20 cellular contexts compared by ENCODE assay signal in genomic region chr12:127253797-127254196, GRCh38.
"Had no signal": no experiment of that assay in that cellular context is flagged by ENCODE, and none has a peak within 500 bp of the region (broad histone marks: within the 10 kb centered on the region; RNA-seq: fewer than 3 reads in every experiment).

No MANE protein-coding gene starts in this region.

- DNase-seq: KBM-7, MV-4-11, NCI-H1048, NCI-H1105, NCI-H1417, NCI-H146, NCI-H1694 treated with DMSO at 0.1 percent for 48 hours, NCI-H1930, NCI-H2081, NCI-H2107, NCI-H2171 treated with DMSO at 0.1 percent for 48 hours, NCI-H345, NCI-H446 treated with DMSO at 0.1 percent for 48 hours, NCI-H510A treated with DMSO at 0.1 percent for 48 hours, NCI-H526, Right ventricle myocardium superior, RPMI8226, SIG-M5 had no signal

- H3K27ac ChIP-seq: SJSA1, SK-N-MC had no signal

- H3K4me3 ChIP-seq: SJSA1, SK-N-MC had no signal

- H3K27me3 ChIP-seq: SJSA1 had no signal

- H3K36me3 ChIP-seq: SJSA1 had no signal
